8 cellular contexts compared by ENCODE assay signal in the genomic region with DNA sequence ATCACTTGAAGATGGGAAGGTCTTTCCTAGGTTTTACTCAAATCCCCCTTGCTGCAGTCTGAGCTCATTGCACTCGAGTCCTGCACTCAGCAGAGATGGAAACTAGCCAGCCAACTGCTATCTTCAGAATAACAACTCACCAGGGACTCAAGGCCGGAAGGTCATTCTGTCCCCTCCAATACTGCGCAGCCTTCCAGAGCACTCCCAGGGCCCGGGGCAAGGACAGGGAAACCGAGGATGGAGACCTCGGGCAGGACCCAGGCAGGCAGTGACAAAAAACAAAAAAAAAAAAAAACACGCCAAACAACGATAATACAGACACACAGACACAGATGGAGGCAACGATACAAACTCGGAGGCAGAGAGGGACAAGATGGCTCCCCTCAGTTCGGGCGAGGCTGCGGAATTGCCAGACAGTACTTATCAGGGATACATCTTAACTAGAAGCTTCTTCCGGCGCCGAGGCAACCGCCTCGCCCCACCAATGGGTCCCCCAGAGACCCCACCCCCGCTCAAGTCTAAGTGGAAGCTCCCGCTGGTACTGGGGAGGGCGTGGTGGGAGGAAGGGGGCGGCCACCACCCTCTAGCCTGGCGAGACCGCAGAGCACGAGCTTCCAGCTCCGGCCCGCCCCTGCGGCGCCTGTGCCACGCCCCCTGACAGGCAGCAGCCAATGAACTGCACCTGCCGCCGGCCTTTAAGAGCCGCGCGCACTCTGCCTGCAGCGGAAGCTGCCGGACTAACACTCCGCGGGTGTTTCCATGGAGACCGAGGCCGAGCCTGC. TPM values are rescaled to one million over a fixed set of nuclear protein-coding genes. Genes with fewer than 3 reads are reported as not detected.
DNase-seq lines count a peak whose midpoint lies in the region; ATAC-seq and TF ChIP-seq lines count a peak whose summit lies in the region.

No MANE protein-coding gene starts in this region.

- H3K36me3 ChIP-seq in BE2C: no peaks in the 10 kb centered on the region

- peak; percentile 98 for ATAC-seq in HG03439 (IDR thresholded peaks at IDR 0.05; ENCODE audit: unreplicated experiment)

- H3K4me3 ChIP-seq in BE2C (ENCODE audit: low read depth, low read length) (peak overlapping the region; percentile 83), choroid plexus epithelial cell (ENCODE audit: low read depth, low read length) (peak overlapping the region; percentile 64)

- no peaks in the 10 kb centered on the region for H3K27me3 ChIP-seq in BE2C

- TF ChIP-seq CTCF in BE2C (IDR thresholded peaks at IDR 0.05; ENCODE audit: low read depth, low read length) (peak; percentile 68), choroid plexus epithelial cell (conservative IDR thresholded peaks at IDR 0.05; ENCODE audit: low read depth, low read length) (peak; percentile 64)

- DNase-seq in BE2C (peak; percentile 100), GM19238 (ENCODE audit: insufficient read length, low spot score) (peak; percentile 94), NCI-H510A (lab: John Stamatoyannopoulos, UW) (peak; percentile 96), choroid plexus epithelial cell (ENCODE audit: low read depth) (peak; percentile 100), kidney tubule cell (ENCODE audit: low spot score) (peak; percentile 98)
- DNase-seq in activated CD4-positive, alpha-beta T cell treated with anti-CD3 and anti-CD28 coated beads for 24 hours (ENCODE audit: low read depth in 2 of 2): peak; percentile 93 to 94
- peak; percentile 90 for DNase-seq in stimulated activated CD4-positive, alpha-beta T cell treated with anti-CD3 and anti-CD28 coated beads, Interleukin-1b, Interleukin-23, amount 100 ng/mL, for 1 hour (ENCODE audit: low read depth in 2 of 2)

- H3K9me3 ChIP-seq in BE2C: no peaks in the 10 kb centered on the region

- peaks cover 27% of the 10 kb centered on the region for H3K4me1 ChIP-seq in BE2C

RNA-seq across cellular contexts. Expression of gene MAP1A, which starts 7.0 kb away (rescaled TPM):
- polyA plus RNA-seq in BE2C (2012; ENCODE audit: insufficient read depth, insufficient read length, low read depth): 70.1 TPM

RNA-seq across cellular contexts. Expression of gene TP53BP1, which starts 17.5 kb away (rescaled TPM):
- 48.8 TPM for polyA plus RNA-seq in BE2C (2012; ENCODE audit: insufficient read depth, insufficient read length, low read depth)

Comparison
In these comparisons a context has a peak if more than half of its experiments do, and no peak if none do; other contexts are left out.
1. Peak in every context shown above with its lines: DNase-seq, ATAC-seq and H3K4me3 ChIP-seq.